In the genomic region with DNA sequence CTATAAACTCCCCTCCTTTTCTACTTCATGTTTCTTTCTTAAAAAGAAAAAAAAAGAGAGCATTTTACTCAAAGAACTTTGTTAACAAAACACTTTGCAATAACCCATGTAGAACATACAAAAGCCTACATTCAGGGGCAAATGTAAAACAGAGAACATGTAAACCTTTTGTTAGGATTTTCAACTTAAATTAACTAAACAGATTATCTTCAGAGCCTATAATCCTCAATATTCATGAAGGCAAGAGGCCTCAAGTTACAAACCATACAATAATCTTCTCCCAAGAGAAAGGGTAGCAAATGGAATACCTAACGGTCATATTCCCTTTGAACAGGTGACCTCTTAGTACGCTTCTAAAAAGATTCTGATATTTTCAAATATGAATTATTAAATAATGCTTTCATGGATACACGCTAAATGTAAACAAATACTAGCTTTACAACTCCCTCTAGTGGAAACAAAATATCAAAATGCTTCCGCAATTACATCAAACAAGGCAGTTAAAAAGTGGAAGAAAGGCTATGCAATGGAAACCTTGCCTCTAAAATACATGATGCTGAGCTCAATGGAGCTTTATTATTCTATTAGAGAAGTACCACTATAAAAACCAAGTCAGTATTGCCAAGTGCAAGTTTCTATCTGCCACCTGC, we compare ENCODE assay signal across 8 cellular contexts. TPM values are rescaled to one million over a fixed set of nuclear protein-coding genes. Genes with fewer than 3 reads are reported as not detected.
DNase-seq lines count a peak whose midpoint lies in the region; ATAC-seq, FAIRE-seq and TF ChIP-seq lines count a peak whose summit lies in the region.

No MANE protein-coding gene starts in this region.

- no peaks in the 10 kb centered on the region for H3K9me2 ChIP-seq in PC-9 (ENCODE audit: insufficient read depth)

- H3K27me3 ChIP-seq in PC-9 (ENCODE audit: insufficient read depth, low read depth) (no peaks in the 10 kb centered on the region), suprapubic skin (no peaks in the 10 kb centered on the region)

- BruUV-seq in PC-9 (replicated peaks; lab: Mats Ljungman, UMichigan), result no TSS peak

- intact Hi-C loops in PC-9 (cut with micrococcal nuclease; ENCODE audit: unreplicated experiment), result loop anchor here (1.0 to 10.0 kb wide), 2 partner anchors 156 to 443 kb away; partner anchors contain the start of gene FBN1

- TF ChIP-seq CTCF in PC-9 (conservative IDR thresholded peaks at IDR 0.05) (peak; percentile 60), fibroblast of villous mesenchyme (IDR thresholded peaks at IDR 0.05; ENCODE audit: insufficient read depth, low read depth, low read length) (peak; percentile 49), suprapubic skin (IDR thresholded peaks at IDR 0.05) (peak; percentile 9 to 30)

- WGBS in suprapubic skin, result 20% methylated on average over 4 of the region's 4 CpGs

- no peak overlapping the region for H3K4me3 ChIP-seq in PC-9
- H3K4me3 ChIP-seq in fibroblast of villous mesenchyme (ENCODE audit: low read depth, low read length), result no peak overlapping the region
- H3K4me3 ChIP-seq in suprapubic skin, result no peak overlapping the region

- H3K9me3 ChIP-seq in PC-9 (ENCODE audit: insufficient read depth, low read depth) (no peaks in the 10 kb centered on the region), suprapubic skin (no peaks in the 10 kb centered on the region)

- TF ChIP-seq EP300 in suprapubic skin (IDR thresholded peaks at IDR 0.05), result no peak

- FAIRE-seq in urothelium cell line (lab: Jason Lieb, UNC), result no peak

- H3K4me1 ChIP-seq in PC-9 (replicated peaks; ENCODE audit: insufficient read depth) (no peaks in the 10 kb centered on the region), suprapubic skin (peaks cover under 1% of the 10 kb centered on the region)

- CTCF ChIA-PET in PC-9 (lab: Charles Lee), result interaction anchor here (0.5 to 1.1 kb wide), 7 partner anchors 10 to 443 kb away, joined by 3 to 10 read pairs (median 3); partner anchors contain the start of gene CEP152

- no peak for ATAC-seq in GM18909 (IDR thresholded peaks at IDR 0.05; ENCODE audit: poor library complexity, unreplicated experiment)

- H3K36me3 ChIP-seq in PC-9 (ENCODE audit: low read depth) (0 out of 2 replicates have a peak, but pooled peaks cover 3% of the 10 kb centered on the region), suprapubic skin (no peaks in the 10 kb centered on the region)

- no peaks in the 10 kb centered on the region for H4K20me1 ChIP-seq in PC-9 (ENCODE audit: insufficient read depth)

- H2AFZ ChIP-seq in PC-9, result no peak overlapping the region

- TF ChIP-seq POLR2A in suprapubic skin (IDR thresholded peaks at IDR 0.05), result no peak

- H3F3A ChIP-seq in PC-9 (ENCODE audit: insufficient read depth, low read depth), result no peaks in the 10 kb centered on the region

- POLR2A ChIA-PET in PC-9 (lab: Charles Lee; ENCODE audit: unreplicated experiment), result interaction anchor here (0.6 kb wide), 1 partner anchor 354 kb away, joined by 4 read pairs; no protein-coding TSS in a partner anchor

- peaks cover 21% of the 10 kb centered on the region for H3K79me2 ChIP-seq in PC-9 (ENCODE audit: low read depth)

- DNase-seq in NCI-H2107 treated with DMSO at 0.1 percent for 48 hours (lab: John Stamatoyannopoulos, UW; ENCODE audit: unreplicated experiment) (peak; percentile 47), NCI-H2107 (lab: John Stamatoyannopoulos, UW) (no peak), PC-9 (no peak), fibroblast of villous mesenchyme (ENCODE audit: low read depth) (peak; percentile 55), suprapubic skin (ENCODE audit: low spot score in 2 of 2) (no peak), urothelium cell line (ENCODE audit: low spot score) (no peak), GDM1 (lab: John Stamatoyannopoulos, UW) (no peak)

- H3K4me2 ChIP-seq in PC-9, result no peak overlapping the region

- H3K27ac ChIP-seq in PC-9 (no peak overlapping the region), suprapubic skin (no peak overlapping the region)

RNA-seq across cellular contexts. Expression of gene CEP152, which starts 9.9 kb away (rescaled TPM):
- total RNA-seq in PC-9 (2021) (19.2 and 24.6 TPM in 2 replicates), fibroblast of villous mesenchyme (5.2 and 14.8 TPM in 2 replicates), suprapubic skin (1 to 10 TPM; 4.0 to 7.1 (median 6.3) TPM)

Comparison
In these comparisons a context has a peak if more than half of its experiments do, and no peak if none do; other contexts are left out.
1. DNase-seq: peak in NCI-H2107 treated with DMSO at 0.1 percent for 48 hours (single experiment) and fibroblast of villous mesenchyme (single experiment); none in NCI-H2107 (single experiment), PC-9 (0 of 2), suprapubic skin (0 of 2), urothelium cell line (single experiment) and GDM1 (single experiment).
2. Peak in every context shown above with its lines, with median percentiles within 50 percentile points of each other: CTCF ChIP-seq.